ENCODE assay signal across 1 cellular context in genomic region chr6:11322252-11322885, GRCh38.
TF ChIP-seq lines count a peak whose summit lies in the region.

No MANE protein-coding gene starts in this region.

TF ChIP-seq in GM12878, 131 proteins besides CTCF, POLR2A, EP300 and RAD21 (continued from another document and continues in another):
- TF ChIP-seq CEBPZ (IDR thresholded peaks at IDR 0.05; ENCODE audit: low read depth, low read length) = no peak
- TF ChIP-seq TBL1XR1 (IDR thresholded peaks at IDR 0.05; ENCODE audit: low read depth, low read length) = no peak
- TF ChIP-seq CREM (IDR thresholded peaks at IDR 0.05; ENCODE audit: low read depth) = peak; percentile 87
- peak; percentile 25 for TF ChIP-seq SKIL (IDR thresholded peaks at IDR 0.05; ENCODE audit: low read depth, poor library complexity, severe bottlenecking)
- no peak for TF ChIP-seq ZBTB4 (CRISPR knock-in tag; IDR thresholded peaks at IDR 0.05)
- TF ChIP-seq PML (IDR thresholded peaks at IDR 0.05; ENCODE audit: low read length) = no peak
- TF ChIP-seq ZNF687 (IDR thresholded peaks at IDR 0.05) = peak; percentile 69; the same call in 1 of the 2 replicates
- TF ChIP-seq GABPA (IDR thresholded peaks at IDR 0.05; ENCODE audit: low read depth) = no peak
- TF ChIP-seq RBBP5 (conservative IDR thresholded peaks at IDR 0.05) = no peak
- TF ChIP-seq CBFB (IDR thresholded peaks at IDR 0.05; ENCODE audit: low read depth) = no peak
- TF ChIP-seq ZNF622 (IDR thresholded peaks at IDR 0.05) = no peak
- no peak for TF ChIP-seq SMARCA5 (IDR thresholded peaks at IDR 0.05)
- no peak for TF ChIP-seq ELK1 (IDR thresholded peaks at IDR 0.05; ENCODE audit: low read depth, low read length)
- TF ChIP-seq HDAC6 (IDR thresholded peaks at IDR 0.05; ENCODE audit: unreplicated experiment) = no peak
- no peak for TF ChIP-seq RFX5 (IDR thresholded peaks at IDR 0.05; ENCODE audit: low read depth, low read length)
- TF ChIP-seq BHLHE40 (IDR thresholded peaks at IDR 0.05; ENCODE audit: borderline replicate concordance in 1 of 2, low read depth in 2 of 2, low read length in 1 of 2) = peak in 1 of 2 experiments; percentile 29; a peak in 1 of 4 replicates
- TF ChIP-seq IKZF2 (IDR thresholded peaks at IDR 0.05) = peak; percentile 32 to 52; a peak in 3 of 4 replicates
- TF ChIP-seq IKZF1 (conservative IDR thresholded peaks at IDR 0.05) = peak; percentile 32
- peak; percentile 8; the same call in 1 of the 3 replicates for TF ChIP-seq POU2F2 (IDR thresholded peaks at IDR 0.05; ENCODE audit: borderline replicate concordance, low read depth, low read length)
- no peak for TF ChIP-seq ZNF384 (IDR thresholded peaks at IDR 0.05; ENCODE audit: borderline replicate concordance, low read depth, low read length)
- TF ChIP-seq SMAD5 (IDR thresholded peaks at IDR 0.05; ENCODE audit: low read depth) = no peak
- TF ChIP-seq PAX5 (IDR thresholded peaks at IDR 0.05; ENCODE audit: borderline replicate concordance, low read depth, low read length) = no peak
- no peak for TF ChIP-seq E4F1 (IDR thresholded peaks at IDR 0.05; ENCODE audit: borderline replicate concordance, partially characterized antibody)
- TF ChIP-seq CUX1 (IDR thresholded peaks at IDR 0.05; ENCODE audit: insufficient replicate concordance, low read depth, low read length) = no peak
- TF ChIP-seq CBX3 (IDR thresholded peaks at IDR 0.05; ENCODE audit: borderline replicate concordance, low read depth) = no peak
- TF ChIP-seq RB1 (IDR thresholded peaks at IDR 0.05; ENCODE audit: borderline replicate concordance) = no peak
- no peak for TF ChIP-seq BMI1 (IDR thresholded peaks at IDR 0.05; ENCODE audit: borderline replicate concordance)
- no peak for TF ChIP-seq CEBPB (IDR thresholded peaks at IDR 0.05; ENCODE audit: borderline replicate concordance in 1 of 2, low read depth in 2 of 2, low read length in 2 of 2)
- TF ChIP-seq MXI1 (IDR thresholded peaks at IDR 0.05; ENCODE audit: low read depth, low read length) = no peak
- peak; percentile 93 for TF ChIP-seq JUNB (IDR thresholded peaks at IDR 0.05)
- no peak for TF ChIP-seq CHD2 (IDR thresholded peaks at IDR 0.05; ENCODE audit: borderline replicate concordance, low read depth, low read length)
- no peak for TF ChIP-seq ZNF274 (IDR thresholded peaks at IDR 0.05; ENCODE audit: insufficient read depth, insufficient read length)
- no peak for TF ChIP-seq SP1 (IDR thresholded peaks at IDR 0.05; ENCODE audit: low read depth, low read length)
- TF ChIP-seq ZNF24 (IDR thresholded peaks at IDR 0.05) = no peak
- no peak for TF ChIP-seq TCF3 (IDR thresholded peaks at IDR 0.05; ENCODE audit: borderline replicate concordance, insufficient read depth, low read depth, low read length)
- TF ChIP-seq ZNF207 (IDR thresholded peaks at IDR 0.05; ENCODE audit: borderline replicate concordance) = no peak
- no peak for TF ChIP-seq ZSCAN29 (IDR thresholded peaks at IDR 0.05)
- TF ChIP-seq ZNF217 (IDR thresholded peaks at IDR 0.05) = 0 out of 2 replicates have a peak, but pooled peaks have one; percentile 18
- TF ChIP-seq SIN3A (IDR thresholded peaks at IDR 0.05; ENCODE audit: low read depth, low read length) = no peak
- TF ChIP-seq STAT3 (IDR thresholded peaks at IDR 0.05; ENCODE audit: low read depth, low read length) = no peak
